37 cellular contexts compared by ENCODE assay signal in the genomic region with DNA sequence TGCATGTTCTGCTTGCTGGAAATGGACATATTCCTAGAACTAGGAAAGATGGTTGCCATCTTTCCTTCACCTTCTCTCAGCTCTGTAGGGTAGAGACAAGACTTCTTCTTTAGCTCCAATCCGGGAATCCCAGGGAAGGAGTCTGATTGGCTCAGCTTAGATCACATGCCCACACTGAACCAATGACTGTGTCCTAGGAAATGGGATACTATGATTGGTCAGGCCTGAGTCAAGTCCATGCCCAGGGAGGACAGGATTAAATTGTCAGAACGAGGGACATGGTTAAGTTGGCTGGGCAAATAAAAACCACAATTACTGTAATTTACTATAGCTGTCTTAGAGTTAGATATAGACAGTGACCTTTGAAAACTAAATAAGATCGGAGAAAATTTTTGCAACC. TPM values are rescaled to one million over a fixed set of nuclear protein-coding genes. Genes with fewer than 3 reads are reported as not detected.
"Had no signal": no experiment of that assay in that cellular context is flagged by ENCODE, and none has a peak within 500 bp of the region (broad histone marks: within the 10 kb centered on the region; RNA-seq: fewer than 3 reads in every experiment).

No MANE protein-coding gene starts in this region.

- H3K27me3 ChIP-seq: ascending aorta, brain microvascular endothelial cell, dorsolateral prefrontal cortex, sigmoid colon, thyroid gland had no signal

- H3K4me1 ChIP-seq: adrenal gland, ascending aorta, prostate gland, sigmoid colon, thyroid gland had no signal

- FAIRE-seq: keratinocyte, small intestine had no signal

- H3K36me3 Mint-ChIP-seq: activated CD4-positive, alpha-beta memory T cell treated with anti-CD3 and anti-CD28 coated beads for 36 hours; activated naive CD8-positive, alpha-beta T cell treated with anti-CD3 and anti-CD28 coated beads for 36 hours had no signal

- H3K4me3 ChIP-seq: adrenal gland, ascending aorta, coronary artery, dorsolateral prefrontal cortex, prostate gland, sigmoid colon, thyroid gland had no signal

- H3K9me3 ChIP-seq: adrenal gland, ascending aorta, prostate gland, sigmoid colon, thyroid gland had no signal

- H3K4me3 Mint-ChIP-seq: activated CD4-positive, alpha-beta memory T cell treated with anti-CD3 and anti-CD28 coated beads for 36 hours; activated CD4-positive, alpha-beta T cell treated with anti-CD3 and anti-CD28 coated beads, Interleukin-2, amount 10 ng/mL, durations not matched to agents 24 days and 14 days; activated naive CD4-positive, alpha-beta T cell treated with anti-CD3 and anti-CD28 coated beads for 36 hours; activated naive CD8-positive, alpha-beta T cell treated with anti-CD3 and anti-CD28 coated beads for 36 hours; activated T-helper 1 cell treated with anti-CD3 and anti-CD28 coated beads, Interleukin-12 subunit alpha, Interleukin-12 subunit beta, Interleukin-2, Interleukin-4 antibody, amounts not matched to agents 30 ng/mL and 10 ng/mL and 1 ng/mL, durations not matched to agents 14 hours and 24 hours and 36 hours; nephron; stimulated activated memory B cell treated with anti-CD40 and anti-IgM and Interleukin-4, amounts not matched to agents 10 μg/mL and 1 μg/mL and 100 μg/mL, for 72 hours; stimulated activated naive CD8-positive, alpha-beta T cell treated with anti-CD3 and anti-CD28 coated beads, Interleukin-15, amount 100 ng/mL, for 72 hours had no signal

- ATAC-seq: activated CD4-positive, CD25-positive, alpha-beta regulatory T cell treated with anti-CD3 and anti-CD28 coated beads, Interleukin-2, amount 50 U/mL, for 24 hours; left cardiac atrium; stimulated activated memory B cell treated with anti-CD40 and anti-IgM and Interleukin-4, amounts not matched to agents 10 μg/mL and 1 μg/mL and 100 μg/mL, for 72 hours; stimulated activated naive CD8-positive, alpha-beta T cell treated with anti-CD3 and anti-CD28 coated beads, Interleukin-15, amount 100 ng/mL, for 72 hours had no signal

- H3K9me3 Mint-ChIP-seq: activated CD4-positive, alpha-beta memory T cell treated with anti-CD3 and anti-CD28 coated beads for 36 hours; activated CD4-positive, alpha-beta T cell treated with anti-CD3 and anti-CD28 coated beads, Interleukin-2, amount 10 ng/mL, durations not matched to agents 24 days and 14 days; activated naive CD4-positive, alpha-beta T cell treated with anti-CD3 and anti-CD28 coated beads for 36 hours; activated naive CD8-positive, alpha-beta T cell treated with anti-CD3 and anti-CD28 coated beads for 36 hours; activated T-helper 1 cell treated with anti-CD3 and anti-CD28 coated beads, Interleukin-12 subunit alpha, Interleukin-12 subunit beta, Interleukin-2, Interleukin-4 antibody, amounts not matched to agents 30 ng/mL and 10 ng/mL and 1 ng/mL, durations not matched to agents 14 hours and 24 hours and 36 hours; nephron; stimulated activated memory B cell treated with anti-CD40 and anti-IgM and Interleukin-4, amounts not matched to agents 10 μg/mL and 1 μg/mL and 100 μg/mL, for 72 hours; stimulated activated naive CD8-positive, alpha-beta T cell treated with anti-CD3 and anti-CD28 coated beads, Interleukin-15, amount 100 ng/mL, for 72 hours had no signal

- H3K27ac Mint-ChIP-seq: activated CD4-positive, alpha-beta memory T cell treated with anti-CD3 and anti-CD28 coated beads for 36 hours; activated CD4-positive, alpha-beta T cell treated with anti-CD3 and anti-CD28 coated beads, Interleukin-2, amount 10 ng/mL, durations not matched to agents 24 days and 14 days; activated naive CD4-positive, alpha-beta T cell treated with anti-CD3 and anti-CD28 coated beads for 36 hours; activated naive CD8-positive, alpha-beta T cell treated with anti-CD3 and anti-CD28 coated beads for 36 hours; activated T-helper 1 cell treated with anti-CD3 and anti-CD28 coated beads, Interleukin-12 subunit alpha, Interleukin-12 subunit beta, Interleukin-2, Interleukin-4 antibody, amounts not matched to agents 30 ng/mL and 10 ng/mL and 1 ng/mL, durations not matched to agents 14 hours and 24 hours and 36 hours; nephron; stimulated activated memory B cell treated with anti-CD40 and anti-IgM and Interleukin-4, amounts not matched to agents 10 μg/mL and 1 μg/mL and 100 μg/mL, for 72 hours; stimulated activated naive CD8-positive, alpha-beta T cell treated with anti-CD3 and anti-CD28 coated beads, Interleukin-15, amount 100 ng/mL, for 72 hours had no signal

- H3K36me3 ChIP-seq: adrenal gland, brain microvascular endothelial cell, prostate gland had no signal

- DNase-seq: activated CD4-positive, alpha-beta memory T cell treated with anti-CD3 and anti-CD28 coated beads for 36 hours; activated CD4-positive, alpha-beta T cell treated with anti-CD3 and anti-CD28 coated beads, Interleukin-2, amount 10 ng/mL, durations not matched to agents 24 days and 14 days; activated CD8-positive, alpha-beta memory T cell treated with anti-CD3 and anti-CD28 coated beads, Interleukin-2, amount 50 U/mL, for 4 hours; activated effector memory CD4-positive, alpha-beta T cell treated with anti-CD3 and anti-CD28 coated beads, Interleukin-2, amount 50 U/mL, for 16 hours; activated naive CD4-positive, alpha-beta T cell treated with anti-CD3 and anti-CD28 coated beads for 36 hours; activated naive CD8-positive, alpha-beta T cell treated with anti-CD3 and anti-CD28 coated beads for 36 hours; activated T-cell treated with anti-CD3 and anti-CD28 coated beads, Interleukin-2, amount 50 U/mL, for 1 hour; adrenal gland; brain microvascular endothelial cell; dorsolateral prefrontal cortex; effector memory CD4-positive, alpha-beta T cell; head of caudate nucleus; hippocampal formation; left cardiac atrium; mammary epithelial cell; retina; sigmoid colon; small intestine; stimulated activated CD4-positive, alpha-beta T cell treated with anti-CD3 and anti-CD28 coated beads, Interleukin-4, amount 100 ng/mL, for 4 hours; stimulated activated CD8-positive, alpha-beta memory T cell treated with anti-CD3 and anti-CD28 coated beads, Interleukin-4, amount 100 ng/mL, for 48 hours; stimulated activated naive CD8-positive, alpha-beta T cell treated with anti-CD3 and anti-CD28 coated beads, Interleukin-15, amount 100 ng/mL, for 72 hours; substantia nigra; thyroid gland had no signal

- H3K4me1 Mint-ChIP-seq: activated CD4-positive, alpha-beta T cell treated with anti-CD3 and anti-CD28 coated beads, Interleukin-2, amount 10 ng/mL, durations not matched to agents 24 days and 14 days; activated naive CD8-positive, alpha-beta T cell treated with anti-CD3 and anti-CD28 coated beads for 36 hours; nephron; stimulated activated memory B cell treated with anti-CD40 and anti-IgM and Interleukin-4, amounts not matched to agents 10 μg/mL and 1 μg/mL and 100 μg/mL, for 72 hours; stimulated activated naive CD8-positive, alpha-beta T cell treated with anti-CD3 and anti-CD28 coated beads, Interleukin-15, amount 100 ng/mL, for 72 hours had no signal

- H3K27me3 Mint-ChIP-seq: activated CD4-positive, alpha-beta memory T cell treated with anti-CD3 and anti-CD28 coated beads for 36 hours; activated naive CD8-positive, alpha-beta T cell treated with anti-CD3 and anti-CD28 coated beads for 36 hours; stimulated activated memory B cell treated with anti-CD40 and anti-IgM and Interleukin-4, amounts not matched to agents 10 μg/mL and 1 μg/mL and 100 μg/mL, for 72 hours; stimulated activated naive CD8-positive, alpha-beta T cell treated with anti-CD3 and anti-CD28 coated beads, Interleukin-15, amount 100 ng/mL, for 72 hours had no signal

- H3K27ac ChIP-seq: adrenal gland, ascending aorta, brain microvascular endothelial cell, coronary artery, dorsolateral prefrontal cortex, prostate gland, sigmoid colon, thyroid gland, VCaP had no signal

RNA-seq across cellular contexts. Expression of gene M1AP, which starts 37.3 kb away (rescaled TPM):
- total RNA-seq: activated CD4-positive, alpha-beta memory T cell treated with anti-CD3 and anti-CD28 coated beads for 36 hours; activated CD4-positive, alpha-beta T cell treated with anti-CD3 and anti-CD28 coated beads, Interleukin-2, amount 10 ng/mL, durations not matched to agents 24 days and 14 days; activated CD8-positive, alpha-beta memory T cell treated with anti-CD3 and anti-CD28 coated beads for 36 hours; ascending aorta; cardiac septum; fibroblast of lung; fibroblast of villous mesenchyme; osteocyte had no signal
- polyA plus RNA-seq: fibroblast of lung had no signal
